In genomic region chr7:24703296-24703695, GRCh38 we compare ENCODE assay signal across 22 cellular contexts. TPM values are rescaled to one million over a fixed set of nuclear protein-coding genes. Genes with fewer than 3 reads are reported as not detected.
DNase-seq lines count a peak whose midpoint lies in the region; ATAC-seq, FAIRE-seq and TF ChIP-seq lines count a peak whose summit lies in the region.
"Had no signal": no experiment of that assay in that cellular context is flagged by ENCODE, and none has a peak within 500 bp of the region (broad histone marks: within the 10 kb centered on the region; RNA-seq: fewer than 3 reads in every experiment).

No MANE protein-coding gene starts in this region.

- no peaks in the 10 kb centered on the region for H3K36me3 ChIP-seq in gastrocnemius medialis

- no peaks in the 10 kb centered on the region for H3K9me3 ChIP-seq in gastrocnemius medialis
- H3K9me3 ChIP-seq: heart right ventricle had no signal

- DNase-seq in GM12892 (ENCODE audit: insufficient read length) (no peak), NCI-H446 treated with DMSO at 0.1 percent for 48 hours (lab: John Stamatoyannopoulos, UW) (peak; percentile 30), gastrocnemius medialis (no peak), ecto neural progenitor cell (ENCODE audit: low spot score) (no peak), G401 (ENCODE audit: low spot score) (no peak)
- DNase-seq: activated naive CD4-positive, alpha-beta T cell treated with anti-CD3 and anti-CD28 coated beads for 36 hours; amygdala; GOT3; heart right ventricle; KBM-7; left colon; mesenchymal stem cell; naive thymus-derived CD4-positive, alpha-beta T cell; NCI-H146; NCI-H2171 treated with DMSO at 0.1 percent for 48 hours; NCI-H526; stimulated activated CD4-positive, alpha-beta T cell treated with anti-CD3 and anti-CD28 coated beads, Interleukin-4, amount 100 ng/mL, for 1 hour; stimulated activated naive CD4-positive, alpha-beta T cell; T-helper 17 cell had no signal

- TF ChIP-seq POLR2A in GM12892 (IDR thresholded peaks at IDR 0.05; ENCODE audit: low read depth, low read length): peak; percentile 40; the same call in 1 of the 2 replicates
- TF ChIP-seq POLR2A in gastrocnemius medialis (IDR thresholded peaks at IDR 0.05): no peak

- peaks cover 65 to 79% of the 10 kb centered on the region in 2 donors for H3K4me1 ChIP-seq in gastrocnemius medialis

- in situ Hi-C loops in gastrocnemius medialis (cut with MboI; ENCODE audit: low sequenced_read_pairs in 4 of 4) (no loop called here), G401 (cut with HindIII; ENCODE audit: low sequenced_read_pairs) (no loop called here)

- peak; percentile 17 for ATAC-seq in esophagus mucosa
- no peak for ATAC-seq in gastrocnemius medialis
- ATAC-seq in HG03045 (IDR thresholded peaks at IDR 0.05; ENCODE audit: unreplicated experiment): no peak
- ATAC-seq: left colon; naive thymus-derived CD4-positive, alpha-beta T cell; T-helper 17 cell had no signal

- H3K27ac ChIP-seq in gastrocnemius medialis: peak overlapping the region in 3 of 4 donors; percentile 11 to 75 (median 66)
- H3K27ac ChIP-seq: heart right ventricle had no signal

- TF ChIP-seq CTCF in gastrocnemius medialis (IDR thresholded peaks at IDR 0.05 in 4 of 5, conservative IDR thresholded peaks at IDR 0.05 in 1 of 5): no peak

- no peaks in the 10 kb centered on the region for H3K27me3 ChIP-seq in gastrocnemius medialis
- H3K27me3 ChIP-seq: heart right ventricle had no signal

- no peak for FAIRE-seq in GM12892 (lab: Jason Lieb, UNC)

- intact Hi-C loops in gastrocnemius medialis (cut with DNase I; ENCODE audit: low total_unique reads): no loop called here

- H3K4me3 ChIP-seq in gastrocnemius medialis: no peak overlapping the region
- H3K4me3 ChIP-seq: heart right ventricle had no signal

RNA-seq across cellular contexts. Expression of gene GSDME, which starts 54.0 kb away (rescaled TPM):
- 190 TPM for polyA plus RNA-seq in GM12892 (2012; ENCODE audit: missing spikeins)
- total RNA-seq in esophagus mucosa (8.3 TPM), gastrocnemius medialis (1 to 10 TPM; 3.1 to 5.2 (median 3.9) TPM)
- total RNA-seq in G401 (2014; rRNA removed; shearing (Covaris generic)): 1.3 and 4.8 TPM in 2 replicates
- total RNA-seq: HT-29 had no signal
